In genomic region chr1:74380252-74380651, GRCh38 we compare ENCODE assay signal across 2 cellular contexts.
TF ChIP-seq lines count a peak whose summit lies in the region.

No MANE protein-coding gene starts in this region.

TF ChIP-seq in GM23338, 12 proteins besides CTCF, POLR2A, EP300 and RAD21:
- TF ChIP-seq NANOG (IDR thresholded peaks at IDR 0.05; ENCODE audit: borderline replicate concordance) (no peak), ZNF331 (CRISPR knock-in tag; IDR thresholded peaks at IDR 0.05; ENCODE audit: low read depth) (no peak), ETS1 (IDR thresholded peaks at IDR 0.05) (no peak), EZH2phosphoT487 (IDR thresholded peaks at IDR 0.05; ENCODE audit: unreplicated experiment) (no peak), JUNB (IDR thresholded peaks at IDR 0.05; ENCODE audit: unreplicated experiment) (no peak), ZNF114 (CRISPR knock-in tag; IDR thresholded peaks at IDR 0.05) (no peak), STAT1 (IDR thresholded peaks at IDR 0.05; ENCODE audit: unreplicated experiment) (no peak), REST (IDR thresholded peaks at IDR 0.05; ENCODE audit: unreplicated experiment) (no peak), ZNF462 (CRISPR knock-in tag; IDR thresholded peaks at IDR 0.05) (no peak), POLR2AphosphoS5 (IDR thresholded peaks at IDR 0.05; ENCODE audit: low read depth) (no peak), EZH2 (IDR thresholded peaks at IDR 0.05; ENCODE audit: low read depth, unreplicated experiment) (no peak)

TF ChIP-seq in HEK293T, 16 proteins besides CTCF, POLR2A, EP300 and RAD21:
- TF ChIP-seq SP1 (IDR thresholded peaks at IDR 0.05) (no peak), HDGF (IDR thresholded peaks at IDR 0.05; ENCODE audit: borderline replicate concordance) (no peak), FOXK2 (IDR thresholded peaks at IDR 0.05) (no peak), L3MBTL2 (conservative IDR thresholded peaks at IDR 0.05) (no peak), NFRKB (IDR thresholded peaks at IDR 0.05) (no peak), PKNOX1 (IDR thresholded peaks at IDR 0.05) (no peak), CTBP1 (IDR thresholded peaks at IDR 0.05; ENCODE audit: borderline replicate concordance) (no peak), ELF4 (IDR thresholded peaks at IDR 0.05) (no peak), LEF1 (IDR thresholded peaks at IDR 0.05; ENCODE audit: borderline replicate concordance) (no peak), SUZ12 (IDR thresholded peaks at IDR 0.05) (no peak), ZNF384 (IDR thresholded peaks at IDR 0.05) (no peak), FOXA1 (IDR thresholded peaks at IDR 0.05) (no peak)
